6 cellular contexts compared by ENCODE assay signal in genomic region chr4:112357453-112357852, GRCh38.
"Had no signal": no experiment of that assay in that cellular context is flagged by ENCODE, and none has a peak within 500 bp of the region (broad histone marks: within the 10 kb centered on the region; RNA-seq: fewer than 3 reads in every experiment).

No MANE protein-coding gene starts in this region.

- H3K27ac ChIP-seq: HL-60 had no signal

- H3K27ac Mint-ChIP-seq: IgD-negative memory B cell had no signal

- ATAC-seq: HepG2, K562 had no signal

- H3K4me3 ChIP-seq: K562 had no signal

- H3K27me3 Mint-ChIP-seq: IgD-negative memory B cell had no signal

- DNase-seq: IMR-90, KBM-7 had no signal
